1 cellular context compared by ENCODE assay signal in the genomic region with DNA sequence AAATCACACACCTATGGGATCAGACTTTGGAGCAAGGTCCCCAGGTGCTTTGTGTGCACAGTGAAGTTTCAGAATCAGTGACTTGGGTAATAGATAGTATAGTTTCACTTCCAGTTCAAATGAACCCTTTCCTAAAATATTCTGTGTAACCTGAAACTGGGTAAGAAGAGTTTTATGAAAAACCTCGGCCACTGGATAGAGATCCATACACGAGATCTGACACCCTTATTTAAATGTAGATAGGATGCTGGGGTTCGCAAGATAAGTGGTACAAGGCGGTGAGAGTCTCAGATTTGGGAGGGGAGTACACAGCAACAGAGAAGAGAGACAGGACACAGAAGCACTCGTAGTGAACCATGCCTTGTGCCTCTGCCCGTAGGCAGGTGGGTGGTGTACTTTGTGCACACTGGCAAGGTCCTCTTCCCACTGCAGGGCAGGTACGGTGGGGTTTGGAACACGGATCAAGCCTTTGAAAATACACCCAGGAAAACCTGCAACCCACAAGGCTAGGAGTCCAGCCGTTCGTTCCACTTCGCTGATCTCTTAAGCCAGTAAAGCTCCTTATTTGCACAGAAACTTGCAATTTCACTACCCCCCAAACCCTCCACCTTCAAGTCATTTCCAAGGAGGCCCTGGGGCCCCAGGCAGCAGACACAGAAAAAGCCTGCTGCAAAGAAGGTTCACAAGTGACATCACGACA.
TF ChIP-seq lines count a peak whose summit lies in the region.

No MANE protein-coding gene starts in this region.

TF ChIP-seq in GM23338, 12 proteins besides CTCF, POLR2A, EP300 and RAD21 (continued from another document):
- TF ChIP-seq ZNF462 (CRISPR knock-in tag; IDR thresholded peaks at IDR 0.05) (no peak), EZH2phosphoT487 (IDR thresholded peaks at IDR 0.05; ENCODE audit: unreplicated experiment) (no peak), EZH2 (IDR thresholded peaks at IDR 0.05; ENCODE audit: low read depth, unreplicated experiment) (no peak), ZNF331 (CRISPR knock-in tag; IDR thresholded peaks at IDR 0.05; ENCODE audit: low read depth) (no peak), ZNF114 (CRISPR knock-in tag; IDR thresholded peaks at IDR 0.05) (no peak), POLR2AphosphoS5 (IDR thresholded peaks at IDR 0.05; ENCODE audit: low read depth) (no peak), STAT1 (IDR thresholded peaks at IDR 0.05; ENCODE audit: unreplicated experiment) (no peak)
- TF ChIP-seq, protein P1, sequence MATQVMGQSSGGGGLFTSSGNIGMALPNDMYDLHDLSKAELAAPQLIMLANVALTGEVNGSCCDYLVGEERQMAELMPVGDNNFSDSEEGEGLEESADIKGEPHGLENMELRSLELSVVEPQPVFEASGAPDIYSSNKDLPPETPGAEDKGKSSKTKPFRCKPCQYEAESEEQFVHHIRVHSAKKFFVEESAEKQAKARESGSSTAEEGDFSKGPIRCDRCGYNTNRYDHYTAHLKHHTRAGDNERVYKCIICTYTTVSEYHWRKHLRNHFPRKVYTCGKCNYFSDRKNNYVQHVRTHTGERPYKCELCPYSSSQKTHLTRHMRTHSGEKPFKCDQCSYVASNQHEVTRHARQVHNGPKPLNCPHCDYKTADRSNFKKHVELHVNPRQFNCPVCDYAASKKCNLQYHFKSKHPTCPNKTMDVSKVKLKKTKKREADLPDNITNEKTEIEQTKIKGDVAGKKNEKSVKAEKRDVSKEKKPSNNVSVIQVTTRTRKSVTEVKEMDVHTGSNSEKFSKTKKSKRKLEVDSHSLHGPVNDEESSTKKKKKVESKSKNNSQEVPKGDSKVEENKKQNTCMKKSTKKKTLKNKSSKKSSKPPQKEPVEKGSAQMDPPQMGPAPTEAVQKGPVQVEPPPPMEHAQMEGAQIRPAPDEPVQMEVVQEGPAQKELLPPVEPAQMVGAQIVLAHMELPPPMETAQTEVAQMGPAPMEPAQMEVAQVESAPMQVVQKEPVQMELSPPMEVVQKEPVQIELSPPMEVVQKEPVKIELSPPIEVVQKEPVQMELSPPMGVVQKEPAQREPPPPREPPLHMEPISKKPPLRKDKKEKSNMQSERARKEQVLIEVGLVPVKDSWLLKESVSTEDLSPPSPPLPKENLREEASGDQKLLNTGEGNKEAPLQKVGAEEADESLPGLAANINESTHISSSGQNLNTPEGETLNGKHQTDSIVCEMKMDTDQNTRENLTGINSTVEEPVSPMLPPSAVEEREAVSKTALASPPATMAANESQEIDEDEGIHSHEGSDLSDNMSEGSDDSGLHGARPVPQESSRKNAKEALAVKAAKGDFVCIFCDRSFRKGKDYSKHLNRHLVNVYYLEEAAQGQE (IDR thresholded peaks at IDR 0.05; ENCODE audit: unreplicated experiment), result no peak
TF ChIP-seq in GM23338: peak in this region for 0.
